8 cellular contexts compared by ENCODE assay signal in the genomic region with DNA sequence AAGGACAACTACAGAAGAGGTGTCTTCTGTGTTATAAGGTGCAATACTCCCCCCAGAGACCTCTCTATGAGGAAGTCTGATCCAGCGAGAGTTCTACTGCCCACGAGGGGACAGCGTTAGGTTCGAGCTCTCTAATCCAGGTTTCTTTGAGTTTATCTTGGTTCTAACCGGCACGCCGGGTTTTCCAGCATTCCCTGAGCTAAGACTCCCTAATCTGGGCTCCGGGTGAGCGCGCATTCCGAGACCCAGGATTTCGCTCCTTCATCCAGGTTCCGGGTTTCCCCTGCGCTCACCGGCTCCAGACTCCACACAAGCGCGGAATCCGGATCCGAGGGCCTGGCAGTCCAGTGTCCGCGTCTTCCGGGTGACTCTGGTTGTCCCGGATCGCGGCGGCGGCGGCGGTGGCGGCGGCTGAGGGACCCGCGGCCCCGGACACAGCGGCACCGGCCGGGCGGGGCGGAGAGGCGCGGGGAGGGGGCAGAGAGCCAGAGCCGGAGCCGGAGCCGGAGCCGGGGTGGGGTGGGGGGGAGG. TPM values are rescaled to one million over a fixed set of nuclear protein-coding genes. Genes with fewer than 3 reads are reported as not detected.
DNase-seq lines count a peak whose midpoint lies in the region; ATAC-seq and TF ChIP-seq lines count a peak whose summit lies in the region.

ZNF609 (plus strand) TSS at position 373 of the 531 bp plus-strand sequence. CDS start 38,842 bp downstream, outside the sequence.

- TF ChIP-seq POLR2A in tibial nerve (IDR thresholded peaks at IDR 0.05): peak; percentile 60 to 90

- TF ChIP-seq CTCF in DND-41 (IDR thresholded peaks at IDR 0.05; ENCODE audit: borderline replicate concordance, extremely low read depth, low read length, poor library complexity, severe bottlenecking) (peak; percentile 29), heart right ventricle (IDR thresholded peaks at IDR 0.05) (no peak), tibial nerve (IDR thresholded peaks at IDR 0.05) (peak in 3 of 5 experiments; percentile 5 to 54 (median 39))

- H3K9me3 Mint-ChIP-seq in T-helper 1 cell treated with Interleukin-12 subunit alpha and Interleukin-12 subunit beta and Interleukin-4 antibody, amounts not matched to agents 30 μg/mL and 1 μg/mL, for 36 hours: no peaks in the 10 kb centered on the region

- H3K27ac ChIP-seq in DND-41 (ENCODE audit: low read length): peak within 1 kb of the TSS; percentile 83
- H3K27ac ChIP-seq in heart right ventricle: peak within 1 kb of the TSS; percentile 78 to 90 (median 86)
- H3K27ac ChIP-seq in tibial nerve: peak within 1 kb of the TSS; percentile 80 to 96 (median 89)

- H3K4me3 Mint-ChIP-seq in T-helper 1 cell treated with Interleukin-12 subunit alpha and Interleukin-12 subunit beta and Interleukin-4 antibody, amounts not matched to agents 30 μg/mL and 1 μg/mL, for 36 hours: peak within 1 kb of the TSS; percentile 89

- intact Hi-C loops in heart right ventricle (cut with DNase I): no loop called here

- H3K36me3 Mint-ChIP-seq in T-helper 1 cell treated with Interleukin-12 subunit alpha and Interleukin-12 subunit beta and Interleukin-4 antibody, amounts not matched to agents 30 μg/mL and 1 μg/mL, for 36 hours (ENCODE audit: low read depth): peaks cover 20% of the 10 kb centered on the region

- H3K4me2 ChIP-seq in DND-41 (ENCODE audit: insufficient read depth, low read length): peak within 1 kb of the TSS; percentile 82

- H3K27me3 ChIP-seq in DND-41 (ENCODE audit: insufficient read depth, low read length, poor library complexity) (no peaks in the 10 kb centered on the region), HAP-1 (ENCODE audit: low read depth) (no peaks in the 10 kb centered on the region), heart right ventricle (no peaks in the 10 kb centered on the region), tibial nerve (no peaks in the 10 kb centered on the region)

- H3K27ac Mint-ChIP-seq in T-helper 1 cell treated with Interleukin-12 subunit alpha and Interleukin-12 subunit beta and Interleukin-4 antibody, amounts not matched to agents 30 μg/mL and 1 μg/mL, for 36 hours: peak within 1 kb of the TSS; percentile 80

- H3K9ac ChIP-seq in DND-41 (ENCODE audit: low read depth, low read length): peak within 1 kb of the TSS; percentile 58

- H3K27me3 Mint-ChIP-seq in T-helper 1 cell treated with Interleukin-12 subunit alpha and Interleukin-12 subunit beta and Interleukin-4 antibody, amounts not matched to agents 30 μg/mL and 1 μg/mL, for 36 hours (ENCODE audit: low read depth): no peaks in the 10 kb centered on the region

- peak within 1 kb of the TSS; percentile 97 for H2AFZ ChIP-seq in DND-41 (ENCODE audit: low read depth, low read length)

- peaks cover 6% of the 10 kb centered on the region; the same call in 1 of the 2 replicates for H4K20me1 ChIP-seq in DND-41 (ENCODE audit: insufficient read depth, low read length)

- peak in 1 of 2 donors; percentile 81 for TF ChIP-seq EP300 in tibial nerve (IDR thresholded peaks at IDR 0.05)

- peak; percentile 71 for ATAC-seq in DND-41 (ENCODE audit: insufficient read depth, low read depth)
- ATAC-seq in heart right ventricle: peak; percentile 82 to 91 (median 86)

- H3K79me2 ChIP-seq in DND-41 (ENCODE audit: insufficient read depth, low read length): peaks cover 44% of the 10 kb centered on the region

- DNase-seq in DND-41: peak; percentile 91
- DNase-seq in HAP-1 (ENCODE audit: low spot score in 2 of 2): peak; percentile 100
- DNase-seq in NCI-H128 (lab: John Stamatoyannopoulos, UW; ENCODE audit: unreplicated experiment): peak; percentile 84
- peak; percentile 95 for DNase-seq in amniotic epithelial cell (ENCODE audit: low read depth)
- DNase-seq in heart right ventricle: peak; percentile 95 to 96
- peak; percentile 72 for DNase-seq in pons (ENCODE audit: low spot score)
- peak; percentile 87 to 96 for DNase-seq in tibial nerve (ENCODE audit: low spot score in 2 of 2)

- 1% methylated on average over 44 to 45 of the region's 45 CpGs for WGBS in heart right ventricle, 2 donors
- WGBS in tibial nerve, 2 donors: 2 to 3% methylated on average over 20 to 44 of the region's 45 CpGs

- H3K4me1 Mint-ChIP-seq in T-helper 1 cell treated with Interleukin-12 subunit alpha and Interleukin-12 subunit beta and Interleukin-4 antibody, amounts not matched to agents 30 μg/mL and 1 μg/mL, for 36 hours (ENCODE audit: low read depth): peaks cover 41% of the 10 kb centered on the region

- H3K36me3 ChIP-seq in DND-41 (ENCODE audit: insufficient read depth, low read length): no peaks in the 10 kb centered on the region
- peaks cover 4% of the 10 kb centered on the region; the same call in 1 of the 2 replicates for H3K36me3 ChIP-seq in HAP-1 (replicated peaks)
- H3K36me3 ChIP-seq in heart right ventricle: peaks cover 0 to 23% (median 6%) of the 10 kb centered on the region in 9 donors
- H3K36me3 ChIP-seq in tibial nerve: peaks cover 0 to 6% (median 0%) of the 10 kb centered on the region in 3 donors

- H3K4me3 ChIP-seq in DND-41 (ENCODE audit: low read depth in 1 of 2, low read length in 2 of 2) (peak within 1 kb of the TSS; percentile 22 to 74; a peak in 3 of 4 replicates), HAP-1 (peak within 1 kb of the TSS; percentile 41), heart right ventricle (peak within 1 kb of the TSS; percentile 12 to 81 (median 62)), tibial nerve (peak within 1 kb of the TSS; percentile 62 to 94 (median 78))

- in situ Hi-C loops in HAP-1 (cut with MboI; ENCODE audit: low sequenced_read_pairs): no loop called here

- H3K9me3 ChIP-seq in DND-41 (ENCODE audit: insufficient read depth, low read length, severe bottlenecking) (no peaks in the 10 kb centered on the region), HAP-1 (no peaks in the 10 kb centered on the region), heart right ventricle (no peaks in the 10 kb centered on the region), tibial nerve (no peaks in the 10 kb centered on the region)

- H3K4me1 ChIP-seq in DND-41 (ENCODE audit: insufficient read depth, low read length): peaks cover 50% of the 10 kb centered on the region
- H3K4me1 ChIP-seq in HAP-1: peaks cover 68% of the 10 kb centered on the region
- peaks cover 14 to 73% (median 40%) of the 10 kb centered on the region in 9 donors for H3K4me1 ChIP-seq in heart right ventricle
- peaks cover 5 to 56% (median 41%) of the 10 kb centered on the region in 4 donors for H3K4me1 ChIP-seq in tibial nerve

RNA-seq across cellular contexts. Expression of gene ZNF609, which starts in this region (rescaled TPM):
- total RNA-seq in heart right ventricle: 10 to 100 TPM; 13.7 to 19.2 (median 16.6) TPM
- 1 to 10 TPM; 4.0 to 5.3 TPM for polyA plus RNA-seq in heart right ventricle
- total RNA-seq in tibial nerve: 10 to 100 TPM; 22.9 to 38.7 (median 27.1) TPM

Comparison
In these comparisons a context has a peak if more than half of its experiments do, and no peak if none do; other contexts are left out.
1. Peak in every context shown above with its lines: DNase-seq, ATAC-seq, H3K4me3 ChIP-seq and H3K27ac ChIP-seq.
2. CTCF ChIP-seq: peak in DND-41 (single experiment) and tibial nerve (3 of 5); none in heart right ventricle (0 of 9).